In the genomic region with DNA sequence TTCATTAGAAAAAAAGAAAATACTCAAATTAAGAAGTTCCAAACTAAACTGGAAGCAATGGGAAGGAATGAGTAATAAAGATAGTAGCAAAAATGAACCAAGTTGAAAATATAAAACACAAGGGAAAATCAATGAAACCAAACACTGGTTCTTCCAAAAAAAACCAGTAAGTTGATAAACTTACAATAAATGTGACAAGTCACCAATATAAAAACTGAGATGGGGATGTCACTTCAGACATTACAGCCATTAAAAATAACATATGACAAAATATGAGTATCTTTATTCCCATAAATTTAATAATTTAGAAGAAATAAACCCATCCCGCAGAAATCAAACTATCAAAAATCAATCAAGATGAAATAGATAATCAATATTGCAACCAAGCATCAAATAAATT, we compare ENCODE assay signal across 8 cellular contexts.
"Had no signal": no experiment of that assay in that cellular context is flagged by ENCODE, and none has a peak within 500 bp of the region (broad histone marks: within the 10 kb centered on the region; RNA-seq: fewer than 3 reads in every experiment).

No MANE protein-coding gene starts in this region.

- H2AFZ ChIP-seq: GM23338 had no signal

- DNase-seq: H9, HCEC 1CT, KBM-7 had no signal

- FAIRE-seq: H1, H54, HTR-8/SVneo had no signal

- H3K27ac ChIP-seq: KMS-11 had no signal

- H3K4me3 Mint-ChIP-seq: GM23338, H9 had no signal

- ATAC-seq: GM23338 had no signal

- H3K9ac ChIP-seq: KMS-11 had no signal

- H3K27ac Mint-ChIP-seq: GM23338, H9 had no signal

- H3K4me3 ChIP-seq: GM23338 had no signal

- H3K4me2 ChIP-seq: GM23338, KMS-11 had no signal

- H3K4me1 Mint-ChIP-seq: GM23338, H9 had no signal
